ENCODE assay signal across 17 cellular contexts in the genomic region with DNA sequence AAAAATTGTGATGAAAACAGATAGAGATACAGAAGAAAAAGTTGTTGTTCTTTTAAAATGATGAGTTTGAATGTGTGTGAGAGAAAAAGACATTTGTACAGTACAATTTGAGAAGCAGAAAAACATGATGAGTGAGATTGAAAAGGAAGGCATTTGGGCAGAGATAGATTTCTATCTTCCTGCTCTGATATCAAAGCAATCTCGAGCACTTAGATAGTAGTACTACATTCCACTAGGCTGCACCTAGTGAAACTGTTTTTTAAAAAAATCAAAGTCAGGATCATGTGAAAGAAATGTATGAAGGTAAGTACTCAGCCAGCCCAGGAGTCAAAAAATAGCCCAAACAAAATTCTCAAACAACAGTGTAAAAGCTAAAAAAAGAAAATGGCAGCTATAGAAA.
DNase-seq lines count a peak whose midpoint lies in the region; ATAC-seq and TF ChIP-seq lines count a peak whose summit lies in the region.
"Had no signal": no experiment of that assay in that cellular context is flagged by ENCODE, and none has a peak within 500 bp of the region (broad histone marks: within the 10 kb centered on the region; RNA-seq: fewer than 3 reads in every experiment).

No MANE protein-coding gene starts in this region.

- no peaks in the 10 kb centered on the region for H3K79me2 ChIP-seq in neural progenitor cell (ENCODE audit: low read depth)

- H3K27me3 Mint-ChIP-seq in activated B cell treated with CpG ODN at 0.5 μM for 24 hours (peaks cover 5% of the 10 kb centered on the region), neural progenitor cell (ENCODE audit: insufficient read depth, low read depth) (peaks cover 4% of the 10 kb centered on the region), type B pancreatic cell (no peaks in the 10 kb centered on the region), WTC11 (ENCODE audit: low read depth) (no peaks in the 10 kb centered on the region)
- H3K27me3 Mint-ChIP-seq: CD4-positive, alpha-beta T cell; CD8-positive, alpha-beta memory T cell had no signal

- no peaks in the 10 kb centered on the region for H3K27me3 ChIP-seq in neural progenitor cell
- H3K27me3 ChIP-seq: BE2C; BLaER1 treated with 17β-estradiol and CSF1 and Interleukin-3, amounts not matched to agents 10 nM and 100 nM had no signal

- no peak overlapping the region for H3K4me3 ChIP-seq in neural progenitor cell
- H3K4me3 ChIP-seq: BLaER1 treated with 17β-estradiol and CSF1 and Interleukin-3, amounts not matched to agents 10 nM and 100 nM; GM23248 had no signal

- no peak for TF ChIP-seq CTCF in activated B cell treated with CpG ODN at 0.5 μM for 24 hours (IDR thresholded peaks at IDR 0.05)
- TF ChIP-seq CTCF in neural progenitor cell (IDR thresholded peaks at IDR 0.05), result no peak
- no peak for TF ChIP-seq CTCF in type B pancreatic cell (conservative IDR thresholded peaks at IDR 0.05)
- TF ChIP-seq CTCF in WTC11 (IDR thresholded peaks at IDR 0.05), result no peak

- H3K27ac ChIP-seq in neural progenitor cell, result no peak overlapping the region
- H3K27ac ChIP-seq: BLaER1 treated with 17β-estradiol and CSF1 and Interleukin-3, amounts not matched to agents 10 nM and 100 nM; GM23248 had no signal

- H3K27ac Mint-ChIP-seq in activated B cell treated with CpG ODN at 0.5 μM for 24 hours (peak overlapping the region; percentile 38), neural progenitor cell (no peak overlapping the region), type B pancreatic cell (peak overlapping the region; percentile 96), WTC11 (no peak overlapping the region)
- H3K27ac Mint-ChIP-seq: CD14-positive monocyte; CD4-positive, alpha-beta T cell; CD8-positive, alpha-beta memory T cell had no signal

- H3K4me1 Mint-ChIP-seq in activated B cell treated with CpG ODN at 0.5 μM for 24 hours (peaks cover 19% of the 10 kb centered on the region), neural progenitor cell (no peaks in the 10 kb centered on the region), type B pancreatic cell (ENCODE audit: unreplicated experiment) (peaks cover 14% of the 10 kb centered on the region), WTC11 (peaks cover 14% of the 10 kb centered on the region)
- H3K4me1 Mint-ChIP-seq: CD8-positive, alpha-beta memory T cell had no signal

- H3K4me3 Mint-ChIP-seq in activated B cell treated with CpG ODN at 0.5 μM for 24 hours (peak overlapping the region; percentile 33), neural progenitor cell (no peak overlapping the region), type B pancreatic cell (peak overlapping the region; percentile 67), WTC11 (no peak overlapping the region)
- H3K4me3 Mint-ChIP-seq: CD14-positive monocyte; CD4-positive, alpha-beta T cell; CD8-positive, alpha-beta memory T cell had no signal

- intact Hi-C loops in activated B cell treated with CpG ODN at 0.5 μM for 24 hours (cut with micrococcal nuclease), result no loop called here

- no peaks in the 10 kb centered on the region for H3K9me3 ChIP-seq in neural progenitor cell (ENCODE audit: low read depth)
- H3K9me3 ChIP-seq: BE2C had no signal

- ATAC-seq in activated B cell treated with CpG ODN at 0.5 μM for 24 hours (ENCODE audit: low read depth) (no peak), WTC11 (no peak), GM21619 (IDR thresholded peaks at IDR 0.05; ENCODE audit: unreplicated experiment) (no peak)

- H3F3A ChIP-seq in neural progenitor cell (ENCODE audit: low read depth), result no peaks in the 10 kb centered on the region

- H4K20me1 ChIP-seq in neural progenitor cell (ENCODE audit: low read depth), result no peaks in the 10 kb centered on the region
- H4K20me1 ChIP-seq: BLaER1 treated with 17β-estradiol and CSF1 and Interleukin-3, amounts not matched to agents 10 nM and 100 nM had no signal

- H3K4me1 ChIP-seq in neural progenitor cell, result no peaks in the 10 kb centered on the region
- H3K4me1 ChIP-seq: BE2C had no signal

- H3K36me3 Mint-ChIP-seq in activated B cell treated with CpG ODN at 0.5 μM for 24 hours (ENCODE audit: low read depth), result no peaks in the 10 kb centered on the region
- H3K36me3 Mint-ChIP-seq in neural progenitor cell, result no peaks in the 10 kb centered on the region
- H3K36me3 Mint-ChIP-seq in type B pancreatic cell, result peaks cover 4% of the 10 kb centered on the region
- peaks cover 2% of the 10 kb centered on the region for H3K36me3 Mint-ChIP-seq in WTC11
- H3K36me3 Mint-ChIP-seq: CD14-positive monocyte had no signal

- no peak overlapping the region for H3K4me2 ChIP-seq in neural progenitor cell

- DNase-seq in activated B cell treated with CpG ODN at 0.5 μM for 24 hours, result no peak
- DNase-seq in neural progenitor cell (ENCODE audit: low spot score), result no peak
- no peak for DNase-seq in type B pancreatic cell (ENCODE audit: extremely low spot score, unreplicated experiment)
- DNase-seq in GM19238 (ENCODE audit: insufficient read length, low spot score), result no peak
- DNase-seq in WTC11 (ENCODE audit: low spot score), result no peak
- DNase-seq: BE2C; CD4-positive, alpha-beta T cell; CD8-positive, alpha-beta memory T cell; DMS 273 treated with DMSO at 0.1 percent for 48 hours; DMS79; GF-D8; GM23248; H7; HCEC 1CT had no signal

- H3K36me3 ChIP-seq in neural progenitor cell, result no peaks in the 10 kb centered on the region
- H3K36me3 ChIP-seq: BE2C; BLaER1 treated with 17β-estradiol and CSF1 and Interleukin-3, amounts not matched to agents 10 nM and 100 nM had no signal

- POLR2A ChIA-PET in activated B cell treated with CpG ODN at 0.5 μM for 24 hours (lab: Charles Lee) (no interaction called here), WTC11 (lab: Charles Lee) (no interaction called here)

- CTCF ChIA-PET in activated B cell treated with CpG ODN at 0.5 μM for 24 hours (lab: Charles Lee) (no interaction called here), WTC11 (lab: Charles Lee) (no interaction called here)

- peak overlapping the region; percentile 1 for H2AFZ ChIP-seq in neural progenitor cell (replicated peaks)
- H2AFZ ChIP-seq: GM23248 had no signal

- H3K9me3 Mint-ChIP-seq in activated B cell treated with CpG ODN at 0.5 μM for 24 hours (no peaks in the 10 kb centered on the region), neural progenitor cell (no peaks in the 10 kb centered on the region), type B pancreatic cell (peaks cover 10% of the 10 kb centered on the region), WTC11 (peaks cover 2% of the 10 kb centered on the region)
- H3K9me3 Mint-ChIP-seq: CD4-positive, alpha-beta T cell had no signal

- no peak overlapping the region for H3K9ac ChIP-seq in neural progenitor cell
- H3K9ac ChIP-seq: BLaER1 treated with 17β-estradiol and CSF1 and Interleukin-3, amounts not matched to agents 10 nM and 100 nM; GM23248 had no signal

TF ChIP-seq in WTC11, 78 proteins besides CTCF, POLR2A, EP300 and RAD21:
- TF ChIP-seq NFE2L1 (CRISPR knock-in tag; IDR thresholded peaks at IDR 0.05), result no peak
TF ChIP-seq in WTC11: peak in this region for 0.

Comparison
In these comparisons a context has a peak if more than half of its experiments do, and no peak if none do; other contexts are left out.
1. H3K27ac Mint-ChIP-seq: peak in activated B cell treated with CpG ODN at 0.5 μM for 24 hours (single experiment) and type B pancreatic cell (single experiment); none in neural progenitor cell (single experiment) and WTC11 (single experiment).
2. H3K4me3 Mint-ChIP-seq: peak in activated B cell treated with CpG ODN at 0.5 μM for 24 hours (single experiment) and type B pancreatic cell (single experiment); none in neural progenitor cell (single experiment) and WTC11 (single experiment).